Comparison of ENCODE assay signal across 9 cellular contexts in genomic region chr10:74213571-74214162, GRCh38.
DNase-seq lines count a peak whose midpoint lies in the region; ATAC-seq and TF ChIP-seq lines count a peak whose summit lies in the region.
"Had no signal": no experiment of that assay in that cellular context is flagged by ENCODE, and none has a peak within 500 bp of the region (broad histone marks: within the 10 kb centered on the region; RNA-seq: fewer than 3 reads in every experiment).

No MANE protein-coding gene starts in this region.

- no peak overlapping the region for H3K18ac ChIP-seq in mesenchymal stem cell (ENCODE audit: low read depth in 1 of 2, low read length in 2 of 2)

- no peak overlapping the region for H3K27ac ChIP-seq in mesenchymal stem cell (ENCODE audit: low read length, poor library complexity, severe bottlenecking)
- H3K27ac ChIP-seq: neutrophil had no signal

- H2AK5ac ChIP-seq in mesenchymal stem cell (ENCODE audit: low read length, severe bottlenecking), result no peak overlapping the region

- no peak overlapping the region for H2BK5ac ChIP-seq in mesenchymal stem cell (ENCODE audit: low read depth, low read length, poor library complexity, severe bottlenecking)

- no peak overlapping the region for H2AFZ ChIP-seq in mesenchymal stem cell (ENCODE audit: low read depth, low read length)

- no peak overlapping the region for H4K8ac ChIP-seq in mesenchymal stem cell (ENCODE audit: low read length)

- no peak overlapping the region for H3K4me2 ChIP-seq in mesenchymal stem cell (ENCODE audit: low read length, poor library complexity, severe bottlenecking)

- no peak overlapping the region for H3K23ac ChIP-seq in mesenchymal stem cell (ENCODE audit: low read length in 2 of 2)

- ATAC-seq in SK-N-SH treated with all-trans-retinoic acid at 6 μM for 48 hours (peak; percentile 79), GM21529 (IDR thresholded peaks at IDR 0.05; ENCODE audit: unreplicated experiment) (no peak)

- no peak overlapping the region for H3K4me3 ChIP-seq in AG10803 (ENCODE audit: low read length)
- no peak overlapping the region for H3K4me3 ChIP-seq in cardiac fibroblast (replicated peaks in 1 of 2; ENCODE audit: low read depth in 2 of 2, low read length in 2 of 2)
- H3K4me3 ChIP-seq in mesenchymal stem cell (ENCODE audit: insufficient read depth in 1 of 2, low read depth in 1 of 2, low read length in 2 of 2), result no peak overlapping the region

- no peak overlapping the region for H3K9ac ChIP-seq in mesenchymal stem cell (ENCODE audit: low read length)

- no peak overlapping the region for H3K14ac ChIP-seq in mesenchymal stem cell (ENCODE audit: low read length in 2 of 2)

- peaks cover 12% of the 10 kb centered on the region for H3K79me1 ChIP-seq in mesenchymal stem cell (replicated peaks; ENCODE audit: low read length, poor library complexity, severe bottlenecking)

- no peaks in the 10 kb centered on the region for H3K27me3 ChIP-seq in mesenchymal stem cell (ENCODE audit: control insufficient read depth in 1 of 2, insufficient read depth in 1 of 2, low read length in 2 of 2)
- H3K27me3 ChIP-seq: neutrophil had no signal

- peak; percentile 65 for DNase-seq in AG10803 (ENCODE audit: low read depth)
- DNase-seq in cardiac fibroblast (ENCODE audit: low read depth in 2 of 2), result peak; percentile 70 to 72
- peak; percentile 58 for DNase-seq in mesenchymal stem cell
- DNase-seq in globus pallidus (ENCODE audit: low spot score), result no peak
- DNase-seq in amniotic stem cell (lab: John Stamatoyannopoulos, UW), result no peak

- H3K4ac ChIP-seq in mesenchymal stem cell (ENCODE audit: low read depth in 1 of 2, low read length in 2 of 2), result no peak overlapping the region

- no peak overlapping the region for H2BK15ac ChIP-seq in mesenchymal stem cell (ENCODE audit: low read depth, poor library complexity, severe bottlenecking)

- H3K9me3 ChIP-seq in mesenchymal stem cell (ENCODE audit: control insufficient read depth, low read length), result no peaks in the 10 kb centered on the region
- H3K9me3 ChIP-seq: neutrophil had no signal

- no peak overlapping the region for H2BK12ac ChIP-seq in mesenchymal stem cell (ENCODE audit: low read length in 2 of 2)

- no peak overlapping the region for H2BK120ac ChIP-seq in mesenchymal stem cell (ENCODE audit: low read depth, low read length)

- no peaks in the 10 kb centered on the region for H3K4me1 ChIP-seq in mesenchymal stem cell (ENCODE audit: control insufficient read depth, insufficient read depth, low read depth, low read length)

- 75% methylated on average over 1 of the region's 3 CpGs for WGBS in mesenchymal stem cell

- no peaks in the 10 kb centered on the region for H3K36me3 ChIP-seq in mesenchymal stem cell (ENCODE audit: control insufficient read depth in 1 of 2, insufficient read depth in 2 of 2, low read depth in 1 of 2, low read length in 2 of 2)
- H3K36me3 ChIP-seq: neutrophil had no signal

- H4K91ac ChIP-seq in mesenchymal stem cell (ENCODE audit: low read length), result no peak overlapping the region

- TF ChIP-seq CTCF in AG10803 (conservative IDR thresholded peaks at IDR 0.05; ENCODE audit: low read length), result peak; percentile 70
- TF ChIP-seq CTCF in GM12874 (IDR thresholded peaks at IDR 0.05; ENCODE audit: insufficient read depth, low read depth, low read length), result peak; percentile 25; the same call in 1 of the 2 replicates
- TF ChIP-seq CTCF in cardiac fibroblast (IDR thresholded peaks at IDR 0.05; ENCODE audit: low read depth, low read length), result peak; percentile 73

TF ChIP-seq in SK-N-SH treated with all-trans-retinoic acid at 6 μM for 48 hours, 23 proteins besides CTCF, POLR2A, EP300 and RAD21:
- TF ChIP-seq ZNF70 (CRISPR knock-in tag; IDR thresholded peaks at IDR 0.05), result peak; percentile 85
- TF ChIP-seq ZFP3 (CRISPR knock-in tag; IDR thresholded peaks at IDR 0.05), result no peak
- no peak for TF ChIP-seq TSHZ2 (CRISPR knock-in tag; IDR thresholded peaks at IDR 0.05)

Comparison
In these comparisons a context has a peak if more than half of its experiments do, and no peak if none do; other contexts are left out.
1. DNase-seq: peak in AG10803 (single experiment), cardiac fibroblast (2 of 2) and mesenchymal stem cell (single experiment); none in globus pallidus (single experiment) and amniotic stem cell (single experiment).
2. Peak in every context shown above with its lines, with median percentiles within 50 percentile points of each other: CTCF ChIP-seq.